ENCODE assay signal across 8 cellular contexts in genomic region chr7:7967909-7968543, GRCh38. TPM values are rescaled to one million over a fixed set of nuclear protein-coding genes. Genes with fewer than 3 reads are reported as not detected.
DNase-seq lines count a peak whose midpoint lies in the region; ATAC-seq and TF ChIP-seq lines count a peak whose summit lies in the region.

No MANE protein-coding gene starts in this region.

- no peak for DNase-seq in heart right ventricle
- no peak for DNase-seq in left ventricle myocardium superior
- no peak for DNase-seq in ascending aorta (ENCODE audit: low spot score in 2 of 2)
- no peak for DNase-seq in lower lobe of right lung
- no peak for DNase-seq in vagina (ENCODE audit: extremely low spot score in 2 of 2)
- no peak for DNase-seq in head of caudate nucleus

- H3K9me3 ChIP-seq in heart right ventricle (no peaks in the 10 kb centered on the region), ascending aorta (no peaks in the 10 kb centered on the region), lower lobe of right lung (no peaks in the 10 kb centered on the region), vagina (no peaks in the 10 kb centered on the region)

- H3K27me3 ChIP-seq in heart right ventricle, result no peaks in the 10 kb centered on the region
- H3K27me3 ChIP-seq in ascending aorta, result no peaks in the 10 kb centered on the region
- H3K27me3 ChIP-seq in lower lobe of right lung (ENCODE audit: low read depth), result no peaks in the 10 kb centered on the region
- no peaks in the 10 kb centered on the region for H3K27me3 ChIP-seq in vagina

- TF ChIP-seq CTCF in heart right ventricle (IDR thresholded peaks at IDR 0.05), result peak in 1 of 9 donors; percentile 8
- TF ChIP-seq CTCF in ascending aorta (IDR thresholded peaks at IDR 0.05), result no peak
- TF ChIP-seq CTCF in lower lobe of right lung (IDR thresholded peaks at IDR 0.05), result no peak
- no peak for TF ChIP-seq CTCF in vagina (IDR thresholded peaks at IDR 0.05)

- no peak for TF ChIP-seq POLR2A in vagina (IDR thresholded peaks at IDR 0.05)

- H3K27ac ChIP-seq in heart right ventricle (peak overlapping the region in 9 of 10 donors; percentile 19 to 98 (median 93)), ascending aorta (peak overlapping the region; percentile 61 to 92), lower lobe of right lung (peak overlapping the region; percentile 95), vagina (peak overlapping the region; percentile 99)

- ATAC-seq in heart right ventricle, result no peak
- ATAC-seq in left ventricle myocardium superior, result no peak
- ATAC-seq in lower lobe of right lung, result no peak
- ATAC-seq in HG03280 (IDR thresholded peaks at IDR 0.05; ENCODE audit: unreplicated experiment), result no peak
- no peak for ATAC-seq in HG02678 (IDR thresholded peaks at IDR 0.05; ENCODE audit: unreplicated experiment)

- intact Hi-C loops in heart right ventricle (cut with DNase I) (loop anchor here in 3 of 10 donors (1.0 to 10.0 kb wide), 5 partner anchors 247 to 402 kb away; partner anchors contain the start of genes MIOS (in 1 of the 3) and UMAD1 (in 1 of the 3)), left ventricle myocardium superior (cut with micrococcal nuclease) (no loop called here), ascending aorta (cut with DNase I) (loop anchor here (1.0 to 5.0 kb wide), 4 partner anchors 99 to 785 kb away; partner anchors contain the start of genes C1GALT1, MIOS and UMAD1), lower lobe of right lung (cut with DNase I) (no loop called here), vagina (cut with DNase I) (no loop called here), head of caudate nucleus (cut with DNase I) (no loop called here)

- WGBS in heart right ventricle, 2 donors, result 6% methylated on average over 13 of the region's 13 CpGs

- H3K4me1 ChIP-seq in heart right ventricle (peaks cover 0 to 34% (median 13%) of the 10 kb centered on the region in 9 donors), ascending aorta (peaks cover 0 to 9% of the 10 kb centered on the region in 2 donors), lower lobe of right lung (no peaks in the 10 kb centered on the region), vagina (peaks cover 15% of the 10 kb centered on the region)

- H3K4me3 ChIP-seq in heart right ventricle (peak overlapping the region; percentile 57 to 100 (median 90)), ascending aorta (peak overlapping the region; percentile 95 to 99), lower lobe of right lung (peak overlapping the region; percentile 95), vagina (peak overlapping the region; percentile 81 to 89)

- H3K36me3 ChIP-seq in heart right ventricle (no peaks in the 10 kb centered on the region), ascending aorta (no peaks in the 10 kb centered on the region), lower lobe of right lung (no peaks in the 10 kb centered on the region), vagina (no peaks in the 10 kb centered on the region)

RNA-seq across cellular contexts. Expression of gene GLCCI1, which starts 0.6 kb away (rescaled TPM):
- total RNA-seq in heart right ventricle (10 to 100 TPM in 2 of 10 donors, 1 to 10 TPM in 8; 3.6 to 13.0 (median 7.6) TPM), left ventricle myocardium superior (8.6 TPM), ascending aorta (0.21 TPM), lower lobe of right lung (63.9 TPM), vagina (9.1 TPM)
- polyA plus RNA-seq in heart right ventricle, result 1 to 10 TPM in 1 of 2 donors, under 1 TPM in 1; 0.75 to 3.3 TPM
